In genomic region chr6:6591778-6592388, GRCh38 we compare ENCODE assay signal across 8 cellular contexts. TPM values are rescaled to one million over a fixed set of nuclear protein-coding genes. Genes with fewer than 3 reads are reported as not detected.
DNase-seq lines count a peak whose midpoint lies in the region; ATAC-seq and TF ChIP-seq lines count a peak whose summit lies in the region.

No MANE protein-coding gene starts in this region.

- H3K27me3 ChIP-seq in HL-60 (ENCODE audit: insufficient read depth, poor library complexity, severe bottlenecking) (no peaks in the 10 kb centered on the region), colonic mucosa (no peaks in the 10 kb centered on the region), skeletal muscle tissue (ENCODE audit: control insufficient read depth in 3 of 3, insufficient read depth in 3 of 3, low read length in 3 of 3) (no peaks in the 10 kb centered on the region)

- H3K9ac ChIP-seq in colonic mucosa (ENCODE audit: low read depth in 2 of 2, low read length in 2 of 2) (no peak overlapping the region), skeletal muscle tissue (ENCODE audit: low read depth in 1 of 3, low read length in 3 of 3) (no peak overlapping the region)

- H3K4me3 ChIP-seq in HL-60 (replicated peaks; ENCODE audit: insufficient read depth, low read length) = no peak overlapping the region
- H3K4me3 ChIP-seq in colonic mucosa = no peak overlapping the region
- no peak overlapping the region for H3K4me3 ChIP-seq in skeletal muscle tissue (ENCODE audit: low read length in 3 of 3)

- H3K9me3 ChIP-seq in colonic mucosa (no peaks in the 10 kb centered on the region), skeletal muscle tissue (ENCODE audit: control insufficient read depth in 3 of 3, low read length in 3 of 3) (no peaks in the 10 kb centered on the region)

- H3K36me3 ChIP-seq in colonic mucosa (no peaks in the 10 kb centered on the region), skeletal muscle tissue (ENCODE audit: control insufficient read depth in 3 of 3, insufficient read depth in 3 of 3, low read length in 3 of 3) (no peaks in the 10 kb centered on the region)

- no peaks in the 10 kb centered on the region for H3K4me1 ChIP-seq in colonic mucosa
- peaks cover 9 to 13% (median 11%) of the 10 kb centered on the region in 3 donors for H3K4me1 ChIP-seq in skeletal muscle tissue (ENCODE audit: control insufficient read depth in 3 of 3, insufficient read depth in 3 of 3, low read length in 3 of 3)

- peak; percentile 32 for ATAC-seq in GM19372 (IDR thresholded peaks at IDR 0.05; ENCODE audit: low read depth, unreplicated experiment)

- TF ChIP-seq CTCF in HL-60 (IDR thresholded peaks at IDR 0.05; ENCODE audit: insufficient read depth, low read length) = no peak
- TF ChIP-seq CTCF in colonic mucosa (IDR thresholded peaks at IDR 0.05) = no peak
- TF ChIP-seq CTCF in GM13977 (IDR thresholded peaks at IDR 0.05; ENCODE audit: extremely low read depth, insufficient read depth, missing control alignments) = no peak

- H3K27ac ChIP-seq in HL-60 (replicated peaks) (peak overlapping the region; percentile 96), colonic mucosa (peak overlapping the region; percentile 4), skeletal muscle tissue (ENCODE audit: low read depth, low read length) (peak overlapping the region; percentile 68)

- intact Hi-C loops in colonic mucosa (cut with DNase I) = no loop called here

- DNase-seq in HL-60 (ENCODE audit: low read depth in 1 of 2, low spot score in 1 of 2) = peak; percentile 64 to 97
- DNase-seq in colonic mucosa = no peak
- DNase-seq in GM13977 (ENCODE audit: low spot score) = no peak
- no peak for DNase-seq in GM03348 (ENCODE audit: low spot score)
- DNase-seq in NCI-H446 treated with DMSO at 0.1 percent for 48 hours (lab: John Stamatoyannopoulos, UW) = no peak
- DNase-seq in T1000 (lab: John Stamatoyannopoulos, UW) = no peak

- in situ Hi-C loops in GM13977 (cut with MboI; ENCODE audit: low pct_unique_long_range_greater_than_20kb, low sequenced_read_pairs, unreplicated experiment) = no loop called here

RNA-seq across cellular contexts. Expression of gene LY86, which starts 3.4 kb away (rescaled TPM):
- total RNA-seq in colonic mucosa (1 to 10 TPM in 1 of 2 donors, under 1 TPM in 1; 0.91 to 1.3 TPM), skeletal muscle tissue (6.8 TPM)

Comparison
In these comparisons a context has a peak if more than half of its experiments do, and no peak if none do; other contexts are left out.
1. DNase-seq: peak in HL-60 (2 of 2); none in colonic mucosa (single experiment), GM13977 (single experiment), GM03348 (single experiment), NCI-H446 treated with DMSO at 0.1 percent for 48 hours (single experiment) and T1000 (single experiment).
2. H3K27ac ChIP-seq: peak in every context shown above with its lines; median percentile 96 in HL-60; 68 in skeletal muscle tissue; 4 in colonic mucosa.